Comparison of ENCODE assay signal across 10 cellular contexts in the genomic region with DNA sequence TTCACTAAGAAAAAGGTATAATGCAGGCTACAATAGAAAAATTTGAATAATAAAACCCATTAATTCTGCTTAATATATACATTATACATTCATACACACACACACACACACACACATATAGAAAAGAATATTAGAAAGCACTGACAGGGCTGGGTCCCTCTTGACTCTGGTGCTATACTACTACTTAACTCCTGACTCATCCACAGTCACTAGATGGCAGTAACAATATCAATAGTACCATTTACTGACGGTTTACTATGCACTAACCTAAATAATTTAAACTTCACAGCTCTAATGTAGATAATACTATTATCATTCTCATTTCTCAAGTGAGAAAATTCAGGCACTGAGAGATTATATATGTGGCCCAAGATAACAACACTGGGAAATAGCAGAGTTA.
DNase-seq lines count a peak whose midpoint lies in the region; ATAC-seq, FAIRE-seq and TF ChIP-seq lines count a peak whose summit lies in the region.
"Had no signal": no experiment of that assay in that cellular context is flagged by ENCODE, and none has a peak within 500 bp of the region (broad histone marks: within the 10 kb centered on the region; RNA-seq: fewer than 3 reads in every experiment).

No MANE protein-coding gene starts in this region.

- FAIRE-seq in pancreas (lab: Jason Lieb, UNC), result no peak

- no peaks in the 10 kb centered on the region for H3K4me1 Mint-ChIP-seq in Caco-2 (ENCODE audit: low read depth, unreplicated experiment)

- H3K36me3 Mint-ChIP-seq in Caco-2 (ENCODE audit: insufficient read depth, unreplicated experiment), result peaks cover 21% of the 10 kb centered on the region

- no peak overlapping the region for H3K4me3 Mint-ChIP-seq in Caco-2 (ENCODE audit: unreplicated experiment)

- H3K27me3 ChIP-seq in Caco-2 (replicated peaks; ENCODE audit: control insufficient read depth, insufficient read depth, low read length), result no peaks in the 10 kb centered on the region
- no peaks in the 10 kb centered on the region for H3K27me3 ChIP-seq in pancreas

- H3K27ac ChIP-seq in pancreas, result no peak overlapping the region

- no TSS peak for BruUV-seq in Caco-2 (replicated peaks; lab: Mats Ljungman, UMichigan)

- H3K9me3 Mint-ChIP-seq in Caco-2 (ENCODE audit: unreplicated experiment), result peaks cover 7% of the 10 kb centered on the region

- POLR2A ChIA-PET in Caco-2 (lab: Charles Lee), result interaction anchor here (0.7 kb wide), 1 partner anchor 88 kb away, joined by 3 read pairs; no protein-coding TSS in a partner anchor

- DNase-seq in Caco-2 (peak in 1 of 2 experiments; percentile 11), NCI-H82 treated with DMSO at 0.1 percent for 48 hours (lab: John Stamatoyannopoulos, UW; ENCODE audit: unreplicated experiment) (peak; percentile 21), fibroblast of pulmonary artery (ENCODE audit: low read depth) (peak; percentile 24), pancreas (no peak)
- no peak for DNase-seq in activated CD4-positive, alpha-beta T cell treated with anti-CD3 and anti-CD28 coated beads for 4 hours
- DNase-seq: activated T-cell treated with anti-CD3 and anti-CD28 coated beads, Interleukin-2, amount 50 U/mL, for 1 hour; NCI-H146 had no signal

- no peaks in the 10 kb centered on the region for H3K36me3 ChIP-seq in Caco-2 (ENCODE audit: control insufficient read depth, insufficient read depth, low read length)
- no peaks in the 10 kb centered on the region for H3K36me3 ChIP-seq in pancreas

- TF ChIP-seq CTCF in Caco-2 (IDR thresholded peaks at IDR 0.05; ENCODE audit: insufficient read depth in 1 of 2, low read depth in 1 of 2, low read length in 1 of 2, severe bottlenecking in 1 of 2, unreplicated experiment in 1 of 2) (peak; percentile 19 to 31), fibroblast of pulmonary artery (IDR thresholded peaks at IDR 0.05; ENCODE audit: low read length, missing control alignments) (peak; percentile 37), pancreas (IDR thresholded peaks at IDR 0.05) (no peak)

- H3K9me3 ChIP-seq in Caco-2 (no peaks in the 10 kb centered on the region; the same call in 1 of the 2 replicates), pancreas (no peaks in the 10 kb centered on the region)

- ATAC-seq in GM21423 (IDR thresholded peaks at IDR 0.05; ENCODE audit: unreplicated experiment) (peak; percentile 62), HG03135 (IDR thresholded peaks at IDR 0.05; ENCODE audit: unreplicated experiment) (no peak), pancreas (no peak), GM19328 (IDR thresholded peaks at IDR 0.05; ENCODE audit: unreplicated experiment) (no peak)

- 83 to 88% methylated on average over 1 of the region's 1 CpG for WGBS in pancreas, 2 donors

- H3K4me3 ChIP-seq in Caco-2 (ENCODE audit: low read depth, low read length) (no peak overlapping the region), fibroblast of pulmonary artery (replicated peaks; ENCODE audit: low read depth, low read length) (no peak overlapping the region), pancreas (no peak overlapping the region)

- intact Hi-C loops in Caco-2 (cut with micrococcal nuclease; ENCODE audit: unreplicated experiment) (loop anchor here (1.0 kb wide), 1 partner anchor 86 kb away; no protein-coding TSS in a partner anchor), pancreas (cut with DNase I) (no loop called here)

- no peak overlapping the region for H3K27ac Mint-ChIP-seq in Caco-2 (ENCODE audit: unreplicated experiment)

- no peaks in the 10 kb centered on the region for H3K4me1 ChIP-seq in Caco-2
- H3K4me1 ChIP-seq in pancreas, result no peaks in the 10 kb centered on the region

- no peaks in the 10 kb centered on the region for H3K27me3 Mint-ChIP-seq in Caco-2 (ENCODE audit: insufficient read depth, unreplicated experiment)

- CTCF ChIA-PET in Caco-2 (lab: Charles Lee), result no interaction called here

Comparison
In these comparisons a context has a peak if more than half of its experiments do, and no peak if none do; other contexts are left out.
1. DNase-seq: peak in NCI-H82 treated with DMSO at 0.1 percent for 48 hours (single experiment) and fibroblast of pulmonary artery (single experiment); none in activated CD4-positive, alpha-beta T cell treated with anti-CD3 and anti-CD28 coated beads for 4 hours (0 of 2) and pancreas (0 of 6).
2. CTCF ChIP-seq: peak in Caco-2 (2 of 2) and fibroblast of pulmonary artery (single experiment); none in pancreas (0 of 4).